ENCODE assay signal across 12 cellular contexts in the genomic region with DNA sequence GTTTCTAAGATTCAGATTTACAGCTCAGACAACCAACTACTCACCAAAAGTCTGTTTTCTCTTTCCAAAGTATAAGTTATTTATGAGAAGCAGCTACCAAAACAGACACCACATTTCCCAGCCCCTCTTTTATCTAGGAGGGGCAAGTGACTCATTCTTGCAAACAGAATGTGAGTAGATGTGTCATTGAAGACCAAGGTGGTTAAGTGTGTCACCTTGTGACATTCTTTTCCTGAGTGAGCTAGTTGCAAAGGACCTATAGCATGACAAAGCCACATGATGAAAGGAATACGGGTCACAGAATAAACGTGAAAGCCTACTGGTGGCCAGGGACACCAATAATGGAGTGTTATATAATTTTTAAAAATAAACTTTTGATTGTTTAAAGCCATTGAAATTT. TPM values are rescaled to one million over a fixed set of nuclear protein-coding genes. Genes with fewer than 3 reads are reported as not detected.
A peak's percentile ranks its signal among the peaks of the same experiment; 100 is the strongest.
DNase-seq lines count a peak whose midpoint lies in the region; FAIRE-seq and TF ChIP-seq lines count a peak whose summit lies in the region.
"Had no signal": no experiment of that assay in that cellular context is flagged by ENCODE, and none has a peak within 500 bp of the region (broad histone marks: within the 10 kb centered on the region; RNA-seq: fewer than 3 reads in every experiment).

No MANE protein-coding gene starts in this region.

- peak; percentile 8 for FAIRE-seq in GM19239 (lab: Jason Lieb, UNC)

- DNase-seq in Caki2 (ENCODE audit: low read depth) = peak; percentile 56
- no peak for DNase-seq in GM19239 (ENCODE audit: insufficient read length, low spot score)
- peak; percentile 84 for DNase-seq in HT1080 (ENCODE audit: low read depth)
- peak; percentile 38 for DNase-seq in brain microvascular endothelial cell
- no peak for DNase-seq in NCI-H1417 (lab: John Stamatoyannopoulos, UW)
- no peak for DNase-seq in NCI-H146 treated with DMSO at 0.1 percent for 48 hours (lab: John Stamatoyannopoulos, UW; ENCODE audit: unreplicated experiment)
- no peak for DNase-seq in GM13976 (ENCODE audit: low spot score)
- no peak for DNase-seq in NOMO-1 treated with dmso at 0.1 percent for 144 hours (lab: John Stamatoyannopoulos, UW; ENCODE audit: unreplicated experiment)
- DNase-seq: activated CD4-positive, alpha-beta T cell treated with anti-CD3 and anti-CD28 coated beads for 1 hour; heart left ventricle; NCI-H2081 treated with DMSO at 0.1 percent for 48 hours had no signal

- in situ Hi-C loops in Caki2 (cut with HindIII; ENCODE audit: low pct_unique_long_range_greater_than_20kb, low sequenced_read_pairs) = no loop called here
- in situ Hi-C loops in brain microvascular endothelial cell (cut with HindIII; ENCODE audit: low pct_ligation_motif_present, low sequenced_read_pairs) = no loop called here
- in situ Hi-C loops in GM13976 (cut with MboI; ENCODE audit: low sequenced_read_pairs, unreplicated experiment) = no loop called here

- no peak overlapping the region for H3K4me3 ChIP-seq in brain microvascular endothelial cell (ENCODE audit: low read depth, low read length)
- H3K4me3 ChIP-seq: heart left ventricle had no signal

- no peak for TF ChIP-seq CTCF in brain microvascular endothelial cell (IDR thresholded peaks at IDR 0.05; ENCODE audit: low read depth, low read length, missing control alignments)
- TF ChIP-seq CTCF in GM13976 (IDR thresholded peaks at IDR 0.05; ENCODE audit: borderline replicate concordance, control extremely low read depth, extremely low read depth, insufficient read depth, missing control alignments) = no peak

- no peaks in the 10 kb centered on the region for H3K27me3 ChIP-seq in brain microvascular endothelial cell (replicated peaks)
- H3K27me3 ChIP-seq: heart left ventricle had no signal

- H3K36me3 ChIP-seq in brain microvascular endothelial cell (replicated peaks) = no peaks in the 10 kb centered on the region
- H3K36me3 ChIP-seq: heart left ventricle had no signal

- no peak overlapping the region for H3K27ac ChIP-seq in brain microvascular endothelial cell
- H3K27ac ChIP-seq: C4-2B, heart left ventricle had no signal

RNA-seq across cellular contexts. Expression of a gene that starts 50.0 kb away (rescaled TPM):
- 50.0 and 55.9 TPM in 2 replicates for total RNA-seq in Caki2 (2014; rRNA removed; shearing (Covaris generic); ENCODE audit: low replicate concordance)
- total RNA-seq in HT1080 (2014; rRNA removed; shearing (Covaris generic)) = 12.6 and 12.8 TPM in 2 replicates
- 15.4 and 22.0 TPM in 2 replicates for polyA plus RNA-seq in HT1080 (2015; cell fraction: cytosol; rRNA removed)
- polyA plus RNA-seq in HT1080 (2015; cell fraction: nucleus; rRNA removed) = 41.7 and 44.6 TPM in 2 replicates

Comparison
In these comparisons a context has a peak if more than half of its experiments do, and no peak if none do; other contexts are left out.
1. DNase-seq: peak in Caki2 (single experiment), HT1080 (single experiment) and brain microvascular endothelial cell (single experiment); none in GM19239 (single experiment), NCI-H1417 (0 of 3), NCI-H146 treated with DMSO at 0.1 percent for 48 hours (single experiment), GM13976 (single experiment) and NOMO-1 treated with dmso at 0.1 percent for 144 hours (single experiment).